ENCODE assay signal across 9 cellular contexts in genomic region chr1:53888716-53889115, GRCh38. TPM values are rescaled to one million over a fixed set of nuclear protein-coding genes. Genes with fewer than 3 reads are reported as not detected.
DNase-seq lines count a peak whose midpoint lies in the region; ATAC-seq and TF ChIP-seq lines count a peak whose summit lies in the region.
"Had no signal": no experiment of that assay in that cellular context is flagged by ENCODE, and none has a peak within 500 bp of the region (broad histone marks: within the 10 kb centered on the region; RNA-seq: fewer than 3 reads in every experiment).

No MANE protein-coding gene starts in this region.

- no peaks in the 10 kb centered on the region for H3F3A ChIP-seq in SU-DHL-6 (ENCODE audit: insufficient read depth)

- ATAC-seq in psoas muscle (no peak), HG02623 (IDR thresholded peaks at IDR 0.05; ENCODE audit: unreplicated experiment) (no peak), GM18873 (IDR thresholded peaks at IDR 0.05; ENCODE audit: low FRiP score, unreplicated experiment) (no peak)

- H4K20me1 ChIP-seq in SU-DHL-6 (ENCODE audit: low read depth, low read length), result no peaks in the 10 kb centered on the region

- no peak for TF ChIP-seq CTCF in SU-DHL-6 (IDR thresholded peaks at IDR 0.05; ENCODE audit: insufficient read depth, low read length, poor library complexity, severe bottlenecking)
- no peak for TF ChIP-seq CTCF in esophagus muscularis mucosa (IDR thresholded peaks at IDR 0.05)
- no peak for TF ChIP-seq CTCF in psoas muscle (IDR thresholded peaks at IDR 0.05)
- no peak for TF ChIP-seq CTCF in GM10266 (IDR thresholded peaks at IDR 0.05; ENCODE audit: control insufficient read depth, insufficient read depth, low read depth, missing control alignments)

- H3K36me3 ChIP-seq in SU-DHL-6 (ENCODE audit: low read length) (no peaks in the 10 kb centered on the region), esophagus muscularis mucosa (peaks cover 0 to 38% (median 16%) of the 10 kb centered on the region in 4 donors), psoas muscle (ENCODE audit: insufficient read depth in 1 of 2, low read depth in 1 of 2) (peaks cover 3 to 43% of the 10 kb centered on the region in 2 donors), H7 (replicated peaks; ENCODE audit: control insufficient read depth, insufficient read depth, low read length) (no peaks in the 10 kb centered on the region)

- H2AFZ ChIP-seq in SU-DHL-6 (ENCODE audit: low read depth, low read length, severe bottlenecking), result no peak overlapping the region

- TF ChIP-seq EP300 in esophagus muscularis mucosa (IDR thresholded peaks at IDR 0.05), result no peak

- H3K4me2 ChIP-seq in SU-DHL-6 (ENCODE audit: low read depth, low read length, poor library complexity, severe bottlenecking), result peak overlapping the region; percentile 57

- no peak for TF ChIP-seq POLR2A in esophagus muscularis mucosa (IDR thresholded peaks at IDR 0.05; ENCODE audit: low read depth)

- H3K4me1 ChIP-seq in esophagus muscularis mucosa, result peaks cover 13 to 26% (median 21%) of the 10 kb centered on the region in 4 donors
- H3K4me1 ChIP-seq in psoas muscle, result peaks cover 3% of the 10 kb centered on the region

- no peaks in the 10 kb centered on the region for H3K9me2 ChIP-seq in SU-DHL-6 (replicated peaks; ENCODE audit: insufficient read depth, low read length)

- DNase-seq in esophagus muscularis mucosa (ENCODE audit: extremely low spot score) (no peak), psoas muscle (no peak), H7 (no peak), GM10266 (ENCODE audit: extremely low spot score) (no peak)

- 60% methylated on average over 1 of the region's 1 CpG for WGBS in esophagus muscularis mucosa
- WGBS in psoas muscle, 3 donors, result 43 to 52% (median 45%) methylated on average over 1 of the region's 1 CpG

- intact Hi-C loops in esophagus muscularis mucosa (cut with DNase I) (loop anchor here (5.0 kb wide), 1 partner anchor 159 kb away; no protein-coding TSS in a partner anchor), psoas muscle (cut with DNase I) (loop anchor here in 1 of 2 donors (2.0 kb wide), 1 partner anchor 58 kb away; the partner anchor contains the start of gene LRRC42)

- H3K27ac ChIP-seq in SU-DHL-6 (ENCODE audit: low read depth, low read length) (no peak overlapping the region), esophagus muscularis mucosa (replicated peaks in 1 of 4) (peak overlapping the region; percentile 79 to 91 (median 81)), psoas muscle (peak overlapping the region; percentile 90)

- peak overlapping the region; percentile 89; the same call in 1 of the 2 replicates for H3K4me3 ChIP-seq in GM08714 (ENCODE audit: low read length)
- peak overlapping the region; percentile 65 for H3K4me3 ChIP-seq in SU-DHL-6 (ENCODE audit: insufficient read depth, low read length, poor library complexity, severe bottlenecking)
- peak overlapping the region; percentile 86 to 98 (median 90) for H3K4me3 ChIP-seq in esophagus muscularis mucosa
- H3K4me3 ChIP-seq in psoas muscle, result peak overlapping the region; percentile 78
- H3K4me3 ChIP-seq in H7 (ENCODE audit: insufficient read depth, low read depth, low read length), result no peak overlapping the region

- H3K9ac ChIP-seq in SU-DHL-6 (ENCODE audit: low read length), result peak overlapping the region; percentile 68

- H3K27me3 ChIP-seq in SU-DHL-6 (ENCODE audit: low read length), result no peaks in the 10 kb centered on the region
- H3K27me3 ChIP-seq in esophagus muscularis mucosa, result no peaks in the 10 kb centered on the region
- no peaks in the 10 kb centered on the region for H3K27me3 ChIP-seq in psoas muscle (ENCODE audit: insufficient read depth in 3 of 3, low read length in 2 of 3)
- H3K27me3 ChIP-seq in H7 (ENCODE audit: control insufficient read depth, insufficient read depth, low read length), result peaks cover 3% of the 10 kb centered on the region

- H3K79me2 ChIP-seq in SU-DHL-6 (ENCODE audit: insufficient read depth, low read length), result no peaks in the 10 kb centered on the region

- H3K9me3 ChIP-seq in SU-DHL-6 (ENCODE audit: insufficient read depth, low read length) (no peaks in the 10 kb centered on the region), esophagus muscularis mucosa (no peaks in the 10 kb centered on the region), psoas muscle (no peaks in the 10 kb centered on the region)

RNA-seq across cellular contexts. Expression of gene YIPF1, which starts 0.9 kb away (rescaled TPM):
- 10 to 100 TPM; 16.8 to 21.4 (median 19.7) TPM for total RNA-seq in esophagus muscularis mucosa
- 10 to 100 TPM; 11.8 to 23.3 (median 19.4) TPM for total RNA-seq in psoas muscle
- polyA plus RNA-seq in psoas muscle, result 10 to 100 TPM; 23.1 to 54.1 (median 25.1) TPM
- total RNA-seq in H7 (2014; rRNA removed; shearing (Covaris generic)), result 26.9 and 29.3 TPM in 2 replicates

RNA-seq across cellular contexts. Expression of gene DIO1, which starts 5.3 kb away (rescaled TPM):
- total RNA-seq in esophagus muscularis mucosa, result not detected
- total RNA-seq in psoas muscle, result not detected
- polyA plus RNA-seq in psoas muscle, result not detected
- 0.41 TPM in 1 of 2 replicates, not detected in the other for total RNA-seq in H7 (2014; rRNA removed; shearing (Covaris generic))
- total RNA-seq: SK-MEL-5 had no signal

RNA-seq across cellular contexts. Expression of gene NDC1, which starts 50.6 kb away (rescaled TPM):
- 1 to 10 TPM; 5.6 to 8.3 (median 8.1) TPM for total RNA-seq in esophagus muscularis mucosa
- 1 to 10 TPM; 3.0 to 7.5 (median 4.8) TPM for total RNA-seq in psoas muscle
- 10 to 100 TPM in 1 of 3 donors, 1 to 10 TPM in 2; 4.3 to 12.1 (median 9.2) TPM for polyA plus RNA-seq in psoas muscle
- total RNA-seq in H7 (2014; rRNA removed; shearing (Covaris generic)), result 92.6 and 110 TPM in 2 replicates

RNA-seq across cellular contexts. Expression of gene IFT25, which starts 56.8 kb away (rescaled TPM):
- total RNA-seq in esophagus muscularis mucosa (10 to 100 TPM; 17.4 to 20.8 (median 17.6) TPM), psoas muscle (1 to 10 TPM; 4.9 to 5.8 (median 5.5) TPM)
- 10 to 100 TPM in 1 of 3 donors, 1 to 10 TPM in 2; 4.6 to 10.3 (median 5.3) TPM for polyA plus RNA-seq in psoas muscle
- total RNA-seq in H7 (2014; rRNA removed; shearing (Covaris generic)), result 25.7 and 30.0 TPM in 2 replicates

RNA-seq across cellular contexts. Expression of gene LRRC42, which starts 57.4 kb away (rescaled TPM):
- 10 to 100 TPM; 22.8 to 35.6 (median 28.9) TPM for total RNA-seq in esophagus muscularis mucosa
- 10 to 100 TPM; 10.0 to 16.9 (median 11.9) TPM for total RNA-seq in psoas muscle
- 10 to 100 TPM; 11.0 to 14.7 (median 14.0) TPM for polyA plus RNA-seq in psoas muscle
- total RNA-seq in H7 (2014; rRNA removed; shearing (Covaris generic)), result 77.2 and 80.9 TPM in 2 replicates

Comparison
In these comparisons a context has a peak if more than half of its experiments do, and no peak if none do; other contexts are left out.
1. RNA of gene NDC1, which starts 50.6 kb away (total RNA-seq): 92.6 to 110 TPM in H7; 5.6 to 8.3 TPM in esophagus muscularis mucosa and 3.0 to 7.5 TPM in psoas muscle; every median in the first group is over 10 times any median in the second.